32 cellular contexts compared by ENCODE assay signal in the genomic region with DNA sequence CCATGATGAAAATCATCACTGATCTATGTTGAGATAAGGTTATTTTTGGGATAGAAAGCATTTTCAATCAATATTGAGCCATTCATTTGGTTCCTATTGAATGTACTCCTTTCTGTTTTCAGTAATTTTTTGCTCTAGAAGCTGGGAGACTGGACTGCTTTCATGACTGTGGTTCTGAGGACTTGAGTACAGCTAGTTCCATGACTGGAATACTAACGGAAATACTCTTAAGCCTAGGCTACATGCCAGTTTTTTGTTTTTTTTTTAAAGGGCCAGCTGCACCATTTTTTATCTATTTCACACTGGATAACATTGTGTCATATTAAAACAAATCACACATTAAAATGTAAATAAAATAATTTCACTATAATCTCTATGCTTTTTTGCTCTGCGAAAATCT. TPM values are rescaled to one million over a fixed set of nuclear protein-coding genes. Genes with fewer than 3 reads are reported as not detected.
DNase-seq lines count a peak whose midpoint lies in the region; ATAC-seq and TF ChIP-seq lines count a peak whose summit lies in the region.
"Had no signal": no experiment of that assay in that cellular context is flagged by ENCODE, and none has a peak within 500 bp of the region (broad histone marks: within the 10 kb centered on the region; RNA-seq: fewer than 3 reads in every experiment).

No MANE protein-coding gene starts in this region.

- peak; percentile 53 for ATAC-seq in Right ventricle myocardium superior (ENCODE audit: poor library complexity)
- no peak for ATAC-seq in right cardiac atrium
- ATAC-seq in HG02610 (IDR thresholded peaks at IDR 0.05; ENCODE audit: unreplicated experiment), result no peak
- ATAC-seq: GM12878, HepG2, K562 had no signal

- WGBS in right cardiac atrium, result 38% methylated on average over 2 of the region's 2 CpGs
- 55% methylated on average over 2 of the region's 2 CpGs for WGBS in hepatocyte (ENCODE audit: low lambda C conversion rate, missing lambda C conversion rate)

- H3K9me2 ChIP-seq in hepatocyte (replicated peaks; ENCODE audit: insufficient read depth), result no peaks in the 10 kb centered on the region

- H3K27me3 ChIP-seq in right cardiac atrium (ENCODE audit: control insufficient read depth, insufficient read depth) (no peaks in the 10 kb centered on the region), hepatocyte (no peaks in the 10 kb centered on the region)

- H3K27ac ChIP-seq in right cardiac atrium (ENCODE audit: low read length) (no peak overlapping the region), hepatocyte (peak overlapping the region; percentile 42)
- H3K27ac ChIP-seq: 22Rv1; BLaER1 treated with 17β-estradiol and CSF1 and Interleukin-3, amounts not matched to agents 10 nM and 100 nM; GM23248; HL-60 had no signal

- intact Hi-C loops in Right ventricle myocardium superior (cut with DNase I), result no loop called here
- intact Hi-C loops in right cardiac atrium (cut with DNase I), result no loop called here

- no peaks in the 10 kb centered on the region for H4K20me1 ChIP-seq in hepatocyte (ENCODE audit: insufficient read depth, poor library complexity, severe bottlenecking)
- H4K20me1 ChIP-seq: BLaER1 treated with 17β-estradiol and CSF1 and Interleukin-3, amounts not matched to agents 10 nM and 100 nM had no signal

- no peaks in the 10 kb centered on the region for H3K79me2 ChIP-seq in hepatocyte

- H2AFZ ChIP-seq in hepatocyte, result no peak overlapping the region
- H2AFZ ChIP-seq: GM23248 had no signal

- H3K4me3 ChIP-seq in right cardiac atrium (ENCODE audit: low read length) (no peak overlapping the region), hepatocyte (no peak overlapping the region)
- H3K4me3 ChIP-seq: BLaER1 treated with 17β-estradiol and CSF1 and Interleukin-3, amounts not matched to agents 10 nM and 100 nM; GM12878; GM23248; K562 had no signal

- no peaks in the 10 kb centered on the region for H3K4me1 ChIP-seq in right cardiac atrium (ENCODE audit: control insufficient read depth, insufficient read depth, low read length)
- H3K4me1 ChIP-seq in hepatocyte (ENCODE audit: insufficient read depth), result no peaks in the 10 kb centered on the region
- H3K4me1 ChIP-seq: BLaER1 treated with 17β-estradiol and CSF1 and Interleukin-3, amounts not matched to agents 10 nM and 100 nM; Caco-2 had no signal

- no peak for TF ChIP-seq CTCF in hepatocyte (IDR thresholded peaks at IDR 0.05; ENCODE audit: poor library complexity)

- no peaks in the 10 kb centered on the region for H3K36me3 ChIP-seq in hepatocyte (replicated peaks; ENCODE audit: insufficient read depth, low read depth)
- H3K36me3 ChIP-seq: BLaER1 treated with 17β-estradiol and CSF1 and Interleukin-3, amounts not matched to agents 10 nM and 100 nM had no signal

- H3K9me3 ChIP-seq in right cardiac atrium (ENCODE audit: control insufficient read depth, low read length) (no peaks in the 10 kb centered on the region), hepatocyte (ENCODE audit: low read depth) (peaks cover 6% of the 10 kb centered on the region)
- H3K9me3 ChIP-seq: BLaER1 treated with 17β-estradiol and CSF1 and Interleukin-3, amounts not matched to agents 10 nM and 100 nM; Caco-2 had no signal

- DNase-seq in Right ventricle myocardium superior, result no peak
- no peak for DNase-seq in right cardiac atrium
- peak; percentile 0 for DNase-seq in astrocyte of the hippocampus (ENCODE audit: low read depth, low spot score)
- no peak for DNase-seq in hepatocyte (ENCODE audit: low spot score)
- DNase-seq in pons (ENCODE audit: low spot score), result peak; percentile 54
- no peak for DNase-seq in putamen (ENCODE audit: low spot score)
- no peak for DNase-seq in stimulated activated CD4-positive, alpha-beta T cell treated with anti-CD3 and anti-CD28 coated beads, Interleukin-2, amount 100 ng/mL, for 48 hours
- DNase-seq: ACHN; Caco-2; CD4-positive, alpha-beta memory T cell; DMS 273 treated with DMSO at 0.1 percent for 48 hours; DMS79 treated with DMSO at 0.1 percent for 48 hours; GM23248; H9; HFFc6; MM.1S; NCI-H1048; NCI-H1436; NCI-H1930; NCI-H446; NCI-H526 treated with DMSO at 0.1 percent for 48 hours; SHP77 treated with DMSO at 0.1 percent for 48 hours had no signal

- H3K4me2 ChIP-seq in hepatocyte, result no peak overlapping the region
- H3K4me2 ChIP-seq: BLaER1 treated with 17β-estradiol and CSF1 and Interleukin-3, amounts not matched to agents 10 nM and 100 nM had no signal

RNA-seq across cellular contexts. Expression of a gene that starts 16.7 kb away (rescaled TPM):
- total RNA-seq in Right ventricle myocardium superior (0.30 TPM), right cardiac atrium (1 to 10 TPM; 1.4 to 3.4 (median 2.8) TPM), hepatocyte (not detected in 2 replicates)
- polyA plus RNA-seq in right cardiac atrium (2.3 TPM), hepatocyte (not detected in 2 replicates)
- total RNA-seq: Caco-2; CD4-positive, alpha-beta memory T cell; GM12878; GM23248; H9; HepG2; HFFc6; HT-29; K562; LHCN-M2; RPMI7951 had no signal
- polyA plus RNA-seq: CD4-positive, alpha-beta memory T cell; GM12878; GM23248; HepG2; K562 had no signal

Comparison
In these comparisons a context has a peak if more than half of its experiments do, and no peak if none do; other contexts are left out.
1. DNase-seq: peak in astrocyte of the hippocampus (single experiment) and pons (single experiment); none in Right ventricle myocardium superior (single experiment), right cardiac atrium (0 of 3), hepatocyte (single experiment), putamen (single experiment) and stimulated activated CD4-positive, alpha-beta T cell treated with anti-CD3 and anti-CD28 coated beads, Interleukin-2, amount 100 ng/mL, for 48 hours (0 of 2).